In genomic region chr7:7650682-7651206, GRCh38 we compare ENCODE assay signal across 30 cellular contexts.
"Had no signal": no experiment of that assay in that cellular context is flagged by ENCODE, and none has a peak within 500 bp of the region (broad histone marks: within the 10 kb centered on the region; RNA-seq: fewer than 3 reads in every experiment).

No MANE protein-coding gene starts in this region.

- H3K36me3 ChIP-seq: adrenal gland, MG63, SJCRH30 had no signal

- H3K4me3 ChIP-seq: adrenal gland, K562, MG63, PC-9, SJCRH30, SK-N-MC had no signal

- H3K4me3 Mint-ChIP-seq: activated CD4-positive, alpha-beta T cell treated with anti-CD3 and anti-CD28 coated beads, Interleukin-2, amount 10 ng/mL, durations not matched to agents 7 days and 5 days; activated CD8-positive, alpha-beta T cell treated with anti-CD3 and anti-CD28 coated beads, Interleukin-2, amount 10 ng/mL, durations not matched to agents 7 days and 5 days; activated naive CD4-positive, alpha-beta T cell treated with anti-CD3 and anti-CD28 coated beads for 36 hours; activated T-cell treated with anti-CD3 and anti-CD28 coated beads, Interleukin-2, amount 50 U/mL, for 4 hours; activated T-helper 1 cell treated with anti-CD3 and anti-CD28 coated beads, Interleukin-12 subunit alpha, Interleukin-12 subunit beta, Interleukin-2, Interleukin-4 antibody, amounts not matched to agents 30 ng/mL and 10 ng/mL and 1 ng/mL, durations not matched to agents 14 hours and 24 hours and 36 hours; brain; T-helper 1 cell treated with Interleukin-12 subunit alpha and Interleukin-12 subunit beta and Interleukin-4 antibody, amounts not matched to agents 30 μg/mL and 1 μg/mL, for 36 hours; T-helper 2 cell treated with Interferon-gamma antibody and Interleukin-4, amounts not matched to agents 5 μg/mL and 100 μg/mL, for 36 hours had no signal

- H3K9me3 ChIP-seq: adrenal gland, MG63, SJCRH30 had no signal

- H3K27ac ChIP-seq: adrenal gland, PC-9, SJCRH30, SK-N-MC had no signal

- DNase-seq: activated CD4-positive, alpha-beta T cell treated with anti-CD3 and anti-CD28 coated beads, Interleukin-2, amount 10 ng/mL, durations not matched to agents 7 days and 5 days; activated CD4-positive, alpha-beta T cell treated with anti-CD3 and anti-CD28 coated beads, Interleukin-2, amount 50 U/mL, for 48 hours; activated CD8-positive, alpha-beta T cell treated with anti-CD3 and anti-CD28 coated beads, Interleukin-2, amount 10 ng/mL, durations not matched to agents 7 days and 5 days; activated gamma-delta T cell treated with Interleukin-2 at 50 U/mL for 16 hours; activated naive CD4-positive, alpha-beta T cell treated with anti-CD3 and anti-CD28 coated beads for 36 hours; activated T-cell treated with anti-CD3 and anti-CD28 coated beads, Interleukin-2, amount 50 U/mL, for 4 hours; adrenal gland; anterior cingulate cortex; caudate nucleus; Karpas-422; MG63; NCI-H1048; NCI-H1105 treated with DMSO at 0.1 percent for 48 hours; NCI-H1436; NCI-H1694; NCI-H1930; NCI-H2081 treated with DMSO at 0.1 percent for 48 hours; NCI-H226; NCI-H524 treated with DMSO at 0.1 percent for 48 hours; NK-92 treated with Interleukin-12 subunit alpha and Interleukin-12 subunit beta, amount 100 ng/mL, for 24 hours; PC-9; SHP77; SJCRH30 had no signal

- H3K4me1 ChIP-seq: SJCRH30 had no signal

- H3K27me3 Mint-ChIP-seq: activated CD4-positive, alpha-beta T cell treated with anti-CD3 and anti-CD28 coated beads, Interleukin-2, amount 10 ng/mL, durations not matched to agents 7 days and 5 days had no signal

- H3K9me3 Mint-ChIP-seq: activated CD4-positive, alpha-beta T cell treated with anti-CD3 and anti-CD28 coated beads, Interleukin-2, amount 10 ng/mL, durations not matched to agents 7 days and 5 days; activated naive CD4-positive, alpha-beta T cell treated with anti-CD3 and anti-CD28 coated beads, Interleukin-2, amount 50 U/mL, for 72 hours; activated T-cell treated with anti-CD3 and anti-CD28 coated beads, Interleukin-2, amount 50 U/mL, for 4 hours; activated T-helper 1 cell treated with anti-CD3 and anti-CD28 coated beads, Interleukin-12 subunit alpha, Interleukin-12 subunit beta, Interleukin-2, Interleukin-4 antibody, amounts not matched to agents 30 ng/mL and 10 ng/mL and 1 ng/mL, durations not matched to agents 14 hours and 24 hours and 36 hours; T-helper 1 cell treated with Interleukin-12 subunit alpha and Interleukin-12 subunit beta and Interleukin-4 antibody, amounts not matched to agents 30 μg/mL and 1 μg/mL, for 36 hours; T-helper 2 cell treated with Interferon-gamma antibody and Interleukin-4, amounts not matched to agents 5 μg/mL and 100 μg/mL, for 36 hours had no signal

- H3K27me3 ChIP-seq: adrenal gland, MG63, SJCRH30 had no signal

- ATAC-seq: activated CD8-positive, alpha-beta T cell treated with anti-CD3 and anti-CD28 coated beads, Interleukin-2, amount 10 ng/mL, durations not matched to agents 7 days and 5 days; activated naive CD4-positive, alpha-beta T cell treated with anti-CD3 and anti-CD28 coated beads, Interleukin-2, amount 50 U/mL, for 72 hours; activated T-cell treated with anti-CD3 and anti-CD28 coated beads, Interleukin-2, amount 50 U/mL, for 4 hours; K562 had no signal

- H3K27ac Mint-ChIP-seq: activated CD4-positive, alpha-beta T cell treated with anti-CD3 and anti-CD28 coated beads, Interleukin-2, amount 10 ng/mL, durations not matched to agents 7 days and 5 days; activated naive CD4-positive, alpha-beta T cell treated with anti-CD3 and anti-CD28 coated beads for 36 hours; activated T-helper 1 cell treated with anti-CD3 and anti-CD28 coated beads, Interleukin-12 subunit alpha, Interleukin-12 subunit beta, Interleukin-2, Interleukin-4 antibody, amounts not matched to agents 30 ng/mL and 10 ng/mL and 1 ng/mL, durations not matched to agents 14 hours and 24 hours and 36 hours; brain; T-helper 1 cell treated with Interleukin-12 subunit alpha and Interleukin-12 subunit beta and Interleukin-4 antibody, amounts not matched to agents 30 μg/mL and 1 μg/mL, for 36 hours; T-helper 2 cell treated with Interferon-gamma antibody and Interleukin-4, amounts not matched to agents 5 μg/mL and 100 μg/mL, for 36 hours had no signal
